Comparison of ENCODE assay signal across 13 cellular contexts in the genomic region with DNA sequence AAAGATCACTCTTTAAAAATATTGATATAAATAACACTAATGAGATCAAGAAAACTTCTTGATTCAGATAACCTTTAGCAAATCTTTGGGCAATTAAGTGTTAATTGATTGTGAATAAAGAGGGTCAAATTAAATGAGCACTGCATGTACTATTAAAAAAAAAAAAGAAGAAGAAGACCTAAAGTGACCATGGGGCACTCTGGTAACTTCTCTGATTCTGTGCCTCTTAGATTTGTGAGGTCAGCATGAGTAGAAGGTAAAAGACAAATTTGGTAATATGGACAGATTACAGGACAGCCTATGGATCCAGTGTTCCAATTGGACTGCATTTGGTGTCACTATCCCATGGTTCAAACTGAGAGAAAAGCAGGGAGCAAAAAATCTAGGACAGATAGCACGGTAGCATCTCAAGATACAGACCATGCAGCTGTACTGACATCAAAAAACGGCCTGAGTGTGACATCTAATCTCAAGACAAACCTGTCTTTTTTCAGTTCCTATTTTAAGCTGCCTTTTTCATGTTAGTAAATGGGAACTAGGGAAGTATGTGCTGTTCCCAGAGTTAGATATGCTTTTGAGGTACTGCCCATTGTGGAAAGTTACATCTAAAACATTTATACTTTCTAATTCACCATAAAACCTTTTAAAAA.
A peak's percentile ranks its signal among the peaks of the same experiment; 100 is the strongest.
DNase-seq lines count a peak whose midpoint lies in the region; ATAC-seq and TF ChIP-seq lines count a peak whose summit lies in the region.
"Had no signal": no experiment of that assay in that cellular context is flagged by ENCODE, and none has a peak within 500 bp of the region (broad histone marks: within the 10 kb centered on the region; RNA-seq: fewer than 3 reads in every experiment).

No MANE protein-coding gene starts in this region.

- WGBS in ovary, 3 donors = 56 to 80% (median 72%) methylated on average over 2 of the region's 2 CpGs

- TF ChIP-seq EP300 in ovary (IDR thresholded peaks at IDR 0.05) = no peak

- H3K27me3 ChIP-seq in osteoblast (ENCODE audit: insufficient read depth, low read length) (no peaks in the 10 kb centered on the region), ovary (no peaks in the 10 kb centered on the region)
- H3K27me3 ChIP-seq: foreskin keratinocyte, tibial artery had no signal

- ATAC-seq in GM19395 (IDR thresholded peaks at IDR 0.05; ENCODE audit: unreplicated experiment) (peak; percentile 47), HG02678 (IDR thresholded peaks at IDR 0.05; ENCODE audit: unreplicated experiment) (peak; percentile 33), HG03378 (IDR thresholded peaks at IDR 0.05; ENCODE audit: unreplicated experiment) (peak; percentile 23)
- ATAC-seq: activated T-helper 17 cell treated with anti-CD3 and anti-CD28 coated beads, Interleukin-2, amount 50 U/mL, for 72 hours; foreskin keratinocyte had no signal

- intact Hi-C loops in ovary (cut with DNase I) = no loop called here

- no peak overlapping the region for H3K4me2 ChIP-seq in osteoblast (ENCODE audit: insufficient read depth, low read length)

- H2AFZ ChIP-seq in osteoblast (ENCODE audit: low read length) = no peak overlapping the region

- H3K4me1 ChIP-seq in osteoblast (ENCODE audit: insufficient read depth, low read length) (no peaks in the 10 kb centered on the region), ovary (ENCODE audit: insufficient read depth) (no peaks in the 10 kb centered on the region)
- H3K4me1 ChIP-seq: tibial artery had no signal

- H3K9me3 ChIP-seq in osteoblast (ENCODE audit: low read depth, low read length) (no peaks in the 10 kb centered on the region), ovary (no peaks in the 10 kb centered on the region)
- H3K9me3 ChIP-seq: tibial artery had no signal

- H3K36me3 ChIP-seq in osteoblast (ENCODE audit: insufficient read depth, low read length) (no peaks in the 10 kb centered on the region), ovary (no peaks in the 10 kb centered on the region)
- H3K36me3 ChIP-seq: tibial artery had no signal

- DNase-seq in osteoblast (ENCODE audit: insufficient read length, low spot score, missing footprints) (peak; percentile 0), ovary (no peak), NCI-H2227 treated with DMSO at 0.1 percent for 48 hours (lab: John Stamatoyannopoulos, UW) (no peak)
- no peak for DNase-seq in stimulated activated CD4-positive, alpha-beta T cell treated with anti-CD3 and anti-CD28 coated beads, Interleukin-4, amount 100 ng/mL, for 24 hours
- DNase-seq: activated CD4-positive, alpha-beta T cell treated with anti-CD3 and anti-CD28 coated beads for 4 hours; foreskin keratinocyte; KG1; NCI-H2081 treated with DMSO at 0.1 percent for 48 hours; tibial artery had no signal

- H3K27ac ChIP-seq in osteoblast (ENCODE audit: low read depth, low read length) = no peak overlapping the region
- no peak overlapping the region for H3K27ac ChIP-seq in ovary
- H3K27ac ChIP-seq: tibial artery had no signal

- H4K20me1 ChIP-seq in osteoblast (ENCODE audit: insufficient read depth, low read length) = no peaks in the 10 kb centered on the region

- TF ChIP-seq POLR2A in ovary (IDR thresholded peaks at IDR 0.05) = no peak

- H3K79me2 ChIP-seq in osteoblast (ENCODE audit: insufficient read depth, low read length) = no peaks in the 10 kb centered on the region

- H3K4me3 ChIP-seq in osteoblast (ENCODE audit: insufficient read depth, low read length) = no peak overlapping the region
- no peak overlapping the region for H3K4me3 ChIP-seq in ovary
- H3K4me3 ChIP-seq: tibial artery had no signal

- TF ChIP-seq CTCF in osteoblast (IDR thresholded peaks at IDR 0.05; ENCODE audit: extremely low read depth, low read depth, low read length) = no peak
- TF ChIP-seq CTCF in ovary (IDR thresholded peaks at IDR 0.05) = no peak
